In the genomic region with DNA sequence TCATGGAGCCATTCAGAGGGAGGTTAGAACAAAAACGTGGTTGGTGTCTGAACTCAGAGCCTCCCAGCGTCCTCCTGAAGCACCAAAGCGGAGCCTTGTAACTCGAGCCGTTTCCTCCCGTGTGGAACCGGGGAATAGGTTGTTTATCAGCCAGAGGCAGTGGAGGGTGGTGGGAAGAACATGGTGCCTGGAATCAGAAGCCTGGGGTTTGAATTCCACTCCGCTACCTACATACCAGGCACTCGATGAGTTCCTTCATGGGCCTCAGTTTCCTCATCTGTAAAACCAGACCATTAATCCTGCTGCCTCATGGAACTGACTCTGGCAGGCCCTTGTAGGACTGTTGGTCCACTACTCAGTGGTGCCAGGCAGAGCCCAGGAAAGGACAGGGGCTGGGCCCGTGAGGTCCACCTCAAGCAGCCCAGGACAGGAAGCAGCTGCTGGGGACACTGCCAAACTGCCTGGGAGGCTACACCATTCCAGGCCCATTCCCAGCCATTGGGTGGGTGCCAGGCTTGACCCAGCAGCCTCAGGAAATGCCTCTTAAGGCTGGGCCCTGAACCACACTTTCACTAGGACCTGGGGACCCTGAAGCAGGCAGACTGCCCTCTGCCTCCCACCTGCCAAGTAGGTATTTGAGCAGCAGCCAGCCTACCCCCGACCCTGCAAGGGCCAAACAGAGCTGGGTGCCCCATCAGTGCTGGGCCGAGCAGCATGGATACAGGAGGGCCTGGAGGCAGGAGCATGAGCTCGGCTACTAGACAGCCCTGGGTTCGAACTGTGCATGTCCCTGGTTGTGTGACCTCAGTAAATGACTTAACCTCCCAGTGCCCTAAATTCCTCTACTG, we compare ENCODE assay signal across 10 cellular contexts. TPM values are rescaled to one million over a fixed set of nuclear protein-coding genes. Genes with fewer than 3 reads are reported as not detected.
DNase-seq lines count a peak whose midpoint lies in the region; ATAC-seq and TF ChIP-seq lines count a peak whose summit lies in the region.
"Had no signal": no experiment of that assay in that cellular context is flagged by ENCODE, and none has a peak within 500 bp of the region (broad histone marks: within the 10 kb centered on the region; RNA-seq: fewer than 3 reads in every experiment).

No MANE protein-coding gene starts in this region.

- H3K4me3 ChIP-seq in GM23338, result no peak overlapping the region
- H3K4me3 ChIP-seq in cardiac muscle cell, result no peak overlapping the region
- H3K4me3 ChIP-seq in sigmoid colon, result no peak overlapping the region

- H4K20me1 ChIP-seq in GM23338 (replicated peaks; ENCODE audit: insufficient read depth), result no peaks in the 10 kb centered on the region

- H3K4me1 Mint-ChIP-seq in GM23338, result peaks cover 31% of the 10 kb centered on the region

- H3K4me3 Mint-ChIP-seq in GM23338, result no peak overlapping the region; the same call in 2 of the 3 replicates

- 0 out of 2 replicates have a peak overlapping the region, but pooled peaks have one; percentile 32 for H2AFZ ChIP-seq in GM23338

- no peak for TF ChIP-seq POLR2A in sigmoid colon (IDR thresholded peaks at IDR 0.05)

- H3K4me2 ChIP-seq in GM23338, result peak overlapping the region; percentile 49; the same call in 1 of the 2 replicates

- H3K27me3 ChIP-seq in GM23338 (ENCODE audit: insufficient read depth) (no peaks in the 10 kb centered on the region), cardiac muscle cell (peaks cover 19% of the 10 kb centered on the region), sigmoid colon (no peaks in the 10 kb centered on the region)

- no peaks in the 10 kb centered on the region; the same call in 2 of the 3 replicates for H3K36me3 Mint-ChIP-seq in GM23338 (ENCODE audit: low read depth)

- H3K4me1 ChIP-seq in GM23338 (ENCODE audit: insufficient read depth) (peaks cover 13% of the 10 kb centered on the region), cardiac muscle cell (ENCODE audit: low read depth) (no peaks in the 10 kb centered on the region), sigmoid colon (peaks cover 0 to 28% (median 27%) of the 10 kb centered on the region in 4 donors)

- no peaks in the 10 kb centered on the region for H3K36me3 ChIP-seq in GM23338 (ENCODE audit: insufficient read depth)
- H3K36me3 ChIP-seq in cardiac muscle cell, result no peaks in the 10 kb centered on the region
- peaks cover 0 to 9% (median 4%) of the 10 kb centered on the region in 4 donors for H3K36me3 ChIP-seq in sigmoid colon

- no peaks in the 10 kb centered on the region for H3K79me2 ChIP-seq in GM23338 (replicated peaks; ENCODE audit: insufficient read depth)

- no peak overlapping the region for H3K27ac Mint-ChIP-seq in GM23338

- 76 to 79% methylated on average over 14 of the region's 14 CpGs for WGBS in sigmoid colon, 2 donors

- no peaks in the 10 kb centered on the region for H3K9me2 ChIP-seq in GM23338 (ENCODE audit: insufficient read depth)

- peaks cover 12% of the 10 kb centered on the region for H3K27me3 Mint-ChIP-seq in GM23338 (ENCODE audit: insufficient read depth, low read depth, poor library complexity)

- 0 out of 2 replicates have a peak, but pooled peaks cover 5% of the 10 kb centered on the region for H3F3A ChIP-seq in GM23338 (replicated peaks; ENCODE audit: low read depth)

- ATAC-seq in GM23338, result peak; percentile 45

- H3K27ac ChIP-seq in GM23338 (ENCODE audit: low read depth), result 0 out of 2 replicates have a peak overlapping the region, but pooled peaks have one; percentile 32
- no peak overlapping the region for H3K27ac ChIP-seq in cardiac muscle cell
- peak overlapping the region in 3 of 4 donors; percentile 32 to 50 (median 47) for H3K27ac ChIP-seq in sigmoid colon

- no peaks in the 10 kb centered on the region for H3K9me3 ChIP-seq in cardiac muscle cell (ENCODE audit: low read depth)
- no peaks in the 10 kb centered on the region for H3K9me3 ChIP-seq in sigmoid colon

- DNase-seq in GM23338 (ENCODE audit: low spot score) (peak; percentile 85), SHP77 treated with DMSO at 0.1 percent for 48 hours (lab: John Stamatoyannopoulos, UW) (peak; percentile 9), cardiac muscle cell (ENCODE audit: low read depth in 1 of 2, low spot score in 1 of 2) (peak; percentile 56 to 78), sigmoid colon (peak; percentile 77), SKM-1 (lab: John Stamatoyannopoulos, UW; ENCODE audit: unreplicated experiment) (no peak), inferior parietal cortex (ENCODE audit: extremely low spot score) (no peak), NCI-H526 treated with DMSO at 0.1 percent for 48 hours (lab: John Stamatoyannopoulos, UW) (no peak)
- DNase-seq in stimulated activated CD4-positive, alpha-beta T cell treated with anti-CD3 and anti-CD28 coated beads, Interleukin-2, amount 100 ng/mL, for 48 hours, result no peak
- DNase-seq: head of caudate nucleus, NCI-H446 treated with DMSO at 0.1 percent for 48 hours had no signal

- TF ChIP-seq CTCF in GM23338 (conservative IDR thresholded peaks at IDR 0.05; ENCODE audit: low read depth in 2 of 2), result no peak
- TF ChIP-seq CTCF in cardiac muscle cell (IDR thresholded peaks at IDR 0.05; ENCODE audit: low read depth, low read length), result no peak
- no peak for TF ChIP-seq CTCF in sigmoid colon (IDR thresholded peaks at IDR 0.05)

- no peaks in the 10 kb centered on the region for H3K9me3 Mint-ChIP-seq in GM23338

- intact Hi-C loops in sigmoid colon (cut with DNase I), result no loop called here

- no peak for TF ChIP-seq EP300 in sigmoid colon (IDR thresholded peaks at IDR 0.05)

TF ChIP-seq in GM23338, 12 proteins besides CTCF, POLR2A, EP300 and RAD21 (continues in another document):
- TF ChIP-seq, protein P1, sequence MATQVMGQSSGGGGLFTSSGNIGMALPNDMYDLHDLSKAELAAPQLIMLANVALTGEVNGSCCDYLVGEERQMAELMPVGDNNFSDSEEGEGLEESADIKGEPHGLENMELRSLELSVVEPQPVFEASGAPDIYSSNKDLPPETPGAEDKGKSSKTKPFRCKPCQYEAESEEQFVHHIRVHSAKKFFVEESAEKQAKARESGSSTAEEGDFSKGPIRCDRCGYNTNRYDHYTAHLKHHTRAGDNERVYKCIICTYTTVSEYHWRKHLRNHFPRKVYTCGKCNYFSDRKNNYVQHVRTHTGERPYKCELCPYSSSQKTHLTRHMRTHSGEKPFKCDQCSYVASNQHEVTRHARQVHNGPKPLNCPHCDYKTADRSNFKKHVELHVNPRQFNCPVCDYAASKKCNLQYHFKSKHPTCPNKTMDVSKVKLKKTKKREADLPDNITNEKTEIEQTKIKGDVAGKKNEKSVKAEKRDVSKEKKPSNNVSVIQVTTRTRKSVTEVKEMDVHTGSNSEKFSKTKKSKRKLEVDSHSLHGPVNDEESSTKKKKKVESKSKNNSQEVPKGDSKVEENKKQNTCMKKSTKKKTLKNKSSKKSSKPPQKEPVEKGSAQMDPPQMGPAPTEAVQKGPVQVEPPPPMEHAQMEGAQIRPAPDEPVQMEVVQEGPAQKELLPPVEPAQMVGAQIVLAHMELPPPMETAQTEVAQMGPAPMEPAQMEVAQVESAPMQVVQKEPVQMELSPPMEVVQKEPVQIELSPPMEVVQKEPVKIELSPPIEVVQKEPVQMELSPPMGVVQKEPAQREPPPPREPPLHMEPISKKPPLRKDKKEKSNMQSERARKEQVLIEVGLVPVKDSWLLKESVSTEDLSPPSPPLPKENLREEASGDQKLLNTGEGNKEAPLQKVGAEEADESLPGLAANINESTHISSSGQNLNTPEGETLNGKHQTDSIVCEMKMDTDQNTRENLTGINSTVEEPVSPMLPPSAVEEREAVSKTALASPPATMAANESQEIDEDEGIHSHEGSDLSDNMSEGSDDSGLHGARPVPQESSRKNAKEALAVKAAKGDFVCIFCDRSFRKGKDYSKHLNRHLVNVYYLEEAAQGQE (IDR thresholded peaks at IDR 0.05; ENCODE audit: unreplicated experiment), result no peak

RNA-seq across cellular contexts. Expression of gene PRKCD, which starts 33.4 kb away (rescaled TPM):
- total RNA-seq in GM23338 (2014; rRNA removed; shearing (Covaris generic)), result 10.2 and 11.8 TPM in 2 replicates
- 11.3 and 12.5 TPM in 2 replicates for polyA plus RNA-seq in GM23338 (2016; fragmentation: Nextera tagmentation; extraction: Ambion mirVana)
- total RNA-seq in cardiac muscle cell, result 0.70 and 1.3 TPM in 2 replicates
- 3.4 and 3.9 TPM in 2 replicates for polyA plus RNA-seq in cardiac muscle cell
- 10 to 100 TPM in 2 of 4 donors, 1 to 10 TPM in 2; 3.5 to 12.1 (median 10.5) TPM for total RNA-seq in sigmoid colon
- polyA plus RNA-seq in sigmoid colon, result 100 to 1,000 TPM in 1 of 3 donors, 10 to 100 TPM in 2; 46.3 to 169 (median 94.9) TPM

Comparison
In these comparisons a context has a peak if more than half of its experiments do, and no peak if none do; other contexts are left out.
1. DNase-seq: peak in GM23338 (single experiment), SHP77 treated with DMSO at 0.1 percent for 48 hours (single experiment), cardiac muscle cell (2 of 2) and sigmoid colon (single experiment); none in SKM-1 (single experiment), stimulated activated CD4-positive, alpha-beta T cell treated with anti-CD3 and anti-CD28 coated beads, Interleukin-2, amount 100 ng/mL, for 48 hours (0 of 2), inferior parietal cortex (single experiment) and NCI-H526 treated with DMSO at 0.1 percent for 48 hours (single experiment).